ENCODE assay signal across 8 cellular contexts in genomic region chr5:172688735-172689572, GRCh38. TPM values are rescaled to one million over a fixed set of nuclear protein-coding genes. Genes with fewer than 3 reads are reported as not detected.
DNase-seq lines count a peak whose midpoint lies in the region; TF ChIP-seq lines count a peak whose summit lies in the region.

No MANE protein-coding gene starts in this region.

- no TSS peak for BruUV-seq in Caco-2 (replicated peaks; lab: Mats Ljungman, UMichigan)
- no TSS peak for BruUV-seq in mammary epithelial cell (replicated peaks; lab: Mats Ljungman, UMichigan)

- dilution Hi-C loops in mammary epithelial cell (cut with HindIII; ENCODE audit: low sequenced_read_pairs) = no loop called here

- peak overlapping the region; percentile 47 for H3K4me2 ChIP-seq in Loucy (ENCODE audit: low read depth, low read length, poor library complexity, severe bottlenecking)
- H3K4me2 ChIP-seq in mammary epithelial cell (ENCODE audit: insufficient read depth, low read depth, low read length) = no peak overlapping the region

- no peak for TF ChIP-seq POLR2A in ovary (IDR thresholded peaks at IDR 0.05)

- no peaks in the 10 kb centered on the region for H3K9me3 ChIP-seq in Caco-2
- no peaks in the 10 kb centered on the region for H3K9me3 ChIP-seq in Loucy (ENCODE audit: insufficient read depth, low read depth, low read length)
- H3K9me3 ChIP-seq in mammary epithelial cell (replicated peaks; ENCODE audit: insufficient read depth, low read length) = no peaks in the 10 kb centered on the region
- H3K9me3 ChIP-seq in ovary = no peaks in the 10 kb centered on the region
- H3K9me3 ChIP-seq in endodermal cell (ENCODE audit: control insufficient read depth, low read length) = no peaks in the 10 kb centered on the region

- H3K9me2 ChIP-seq in Loucy (replicated peaks; ENCODE audit: low read depth, low read length) = no peaks in the 10 kb centered on the region

- 83% methylated on average over 14 of the region's 16 CpGs for WGBS in mammary epithelial cell (ENCODE audit: low coverage, missing lambda C conversion rate)
- 56 to 59% (median 57%) methylated on average over 16 of the region's 16 CpGs for WGBS in ovary, 3 donors
- 91 to 92% methylated on average over 12 to 16 of the region's 16 CpGs for WGBS in endodermal cell (ENCODE audit: insufficient coverage in 1 of 2, insufficient read length in 1 of 2), 2 experiments

- H3K36me3 Mint-ChIP-seq in Caco-2 (ENCODE audit: insufficient read depth, unreplicated experiment) = peaks cover 10% of the 10 kb centered on the region
- no peaks in the 10 kb centered on the region for H3K36me3 Mint-ChIP-seq in endodermal cell (ENCODE audit: low read depth)

- H4K20me1 ChIP-seq in Loucy (ENCODE audit: insufficient read depth, low read length, poor library complexity, severe bottlenecking) (no peaks in the 10 kb centered on the region), mammary epithelial cell (ENCODE audit: insufficient read depth, low read length) (no peaks in the 10 kb centered on the region)

- H3F3A ChIP-seq in Loucy (ENCODE audit: low read depth) = no peaks in the 10 kb centered on the region

- TF ChIP-seq CTCF in Caco-2 (IDR thresholded peaks at IDR 0.05; ENCODE audit: insufficient read depth in 1 of 2, low read depth in 1 of 2, low read length in 1 of 2, severe bottlenecking in 1 of 2, unreplicated experiment in 1 of 2) (no peak), Loucy (conservative IDR thresholded peaks at IDR 0.05; ENCODE audit: low read length) (no peak), mammary epithelial cell (conservative IDR thresholded peaks at IDR 0.05 in 1 of 2, IDR thresholded peaks at IDR 0.05 in 1 of 2; ENCODE audit: extremely low read depth in 1 of 2, insufficient read depth in 1 of 2, low read depth in 1 of 2, low read length in 2 of 2) (no peak), ovary (IDR thresholded peaks at IDR 0.05) (no peak), dorsolateral prefrontal cortex (IDR thresholded peaks at IDR 0.05 in 54 of 56, conservative IDR thresholded peaks at IDR 0.05 in 2 of 56; ENCODE audit: low read depth in 1 of 56, partially characterized antibody in 56 of 56) (no peak), endodermal cell (conservative IDR thresholded peaks at IDR 0.05) (no peak)

- H3K27ac ChIP-seq in mammary epithelial cell (ENCODE audit: insufficient read depth, low read depth, low read length) = no peak overlapping the region
- peak overlapping the region in 1 of 2 donors; percentile 3 for H3K27ac ChIP-seq in ovary
- peak overlapping the region in 9 of 59 donors; percentile 5 to 39 (median 26) for H3K27ac ChIP-seq in dorsolateral prefrontal cortex
- H3K27ac ChIP-seq in endodermal cell (ENCODE audit: low read depth, low read length) = no peak overlapping the region

- H3K27me3 ChIP-seq in Caco-2 (replicated peaks; ENCODE audit: control insufficient read depth, insufficient read depth, low read length) (no peaks in the 10 kb centered on the region), Loucy (ENCODE audit: insufficient read depth, low read length, poor library complexity, severe bottlenecking) (no peaks in the 10 kb centered on the region), mammary epithelial cell (ENCODE audit: insufficient read depth, low read length) (no peaks in the 10 kb centered on the region), ovary (no peaks in the 10 kb centered on the region), dorsolateral prefrontal cortex (peaks cover 0 to 3% (median 0%) of the 10 kb centered on the region in 45 donors), endodermal cell (ENCODE audit: control insufficient read depth, insufficient read depth, low read length, poor library complexity, severe bottlenecking) (peaks cover 17% of the 10 kb centered on the region)

- TF ChIP-seq EP300 in ovary (IDR thresholded peaks at IDR 0.05) = no peak

- in situ Hi-C loops in mammary epithelial cell (cut with MboI; ENCODE audit: low sequenced_read_pairs in 2 of 2) = no loop called here

- H3K9ac ChIP-seq in Loucy (ENCODE audit: low read depth, low read length, poor library complexity, severe bottlenecking) = peak overlapping the region; percentile 65
- no peak overlapping the region for H3K9ac ChIP-seq in mammary epithelial cell (ENCODE audit: insufficient read depth, low read length)
- no peak overlapping the region for H3K9ac ChIP-seq in endodermal cell (ENCODE audit: extremely low read depth, low read length, poor library complexity, severe bottlenecking)

- H3K36me3 ChIP-seq in Caco-2 (ENCODE audit: control insufficient read depth, insufficient read depth, low read length) = no peaks in the 10 kb centered on the region
- no peaks in the 10 kb centered on the region for H3K36me3 ChIP-seq in Loucy (ENCODE audit: insufficient read depth, low read length)
- no peaks in the 10 kb centered on the region for H3K36me3 ChIP-seq in mammary epithelial cell (ENCODE audit: insufficient read depth, low read length)
- H3K36me3 ChIP-seq in ovary = no peaks in the 10 kb centered on the region
- H3K36me3 ChIP-seq in endodermal cell (ENCODE audit: control insufficient read depth, insufficient read depth, low read length) = no peaks in the 10 kb centered on the region

- CTCF ChIA-PET in Caco-2 (lab: Charles Lee) (no interaction called here), mammary epithelial cell (lab: Charles Lee; ENCODE audit: low non-redundant PET) (no interaction called here)

- H3K27me3 Mint-ChIP-seq in Caco-2 (ENCODE audit: insufficient read depth, unreplicated experiment) (no peaks in the 10 kb centered on the region), endodermal cell (ENCODE audit: insufficient read depth) (peaks cover 22% of the 10 kb centered on the region)

- peaks cover 36% of the 10 kb centered on the region for H3K4me1 Mint-ChIP-seq in Caco-2 (ENCODE audit: low read depth, unreplicated experiment)
- H3K4me1 Mint-ChIP-seq in endodermal cell = peaks cover 10% of the 10 kb centered on the region

- intact Hi-C loops in Caco-2 (cut with micrococcal nuclease; ENCODE audit: unreplicated experiment) (no loop called here), mammary epithelial cell (cut with micrococcal nuclease) (no loop called here), ovary (cut with DNase I) (no loop called here), dorsolateral prefrontal cortex (cut with DNase I) (no loop called here)

- peaks cover 42% of the 10 kb centered on the region for H3K4me1 ChIP-seq in Caco-2
- H3K4me1 ChIP-seq in Loucy (ENCODE audit: insufficient read depth, low read length, poor library complexity, severe bottlenecking) = peaks cover 19% of the 10 kb centered on the region
- H3K4me1 ChIP-seq in mammary epithelial cell (ENCODE audit: insufficient read depth, low read length) = no peaks in the 10 kb centered on the region
- H3K4me1 ChIP-seq in ovary (ENCODE audit: insufficient read depth) = peaks cover 12% of the 10 kb centered on the region
- H3K4me1 ChIP-seq in endodermal cell (ENCODE audit: control insufficient read depth, insufficient read depth, low read length) = peaks cover 7% of the 10 kb centered on the region

- H3K9me3 Mint-ChIP-seq in Caco-2 (ENCODE audit: unreplicated experiment) = no peaks in the 10 kb centered on the region
- H3K9me3 Mint-ChIP-seq in endodermal cell = no peaks in the 10 kb centered on the region

- DNase-seq in Caco-2 (peak in 1 of 2 experiments; percentile 43), mammary epithelial cell (peak; percentile 9), ovary (peak in 3 of 5 donors; percentile 44 to 66 (median 47)), dorsolateral prefrontal cortex (no peak), DMS79 (lab: John Stamatoyannopoulos, UW) (no peak), endodermal cell (no peak), NCI-H1436 treated with DMSO at 0.1 percent for 48 hours (lab: John Stamatoyannopoulos, UW) (no peak)

- H3K4me3 ChIP-seq in Caco-2 (ENCODE audit: low read depth, low read length) (no peak overlapping the region), Loucy (ENCODE audit: low read length, poor library complexity, severe bottlenecking) (peak overlapping the region; percentile 23), mammary epithelial cell (replicated peaks in 1 of 3; ENCODE audit: insufficient read depth in 1 of 3, low read depth in 2 of 3, low read length in 3 of 3) (no peak overlapping the region), ovary (no peak overlapping the region), dorsolateral prefrontal cortex (no peak overlapping the region), endodermal cell (ENCODE audit: low read length) (no peak overlapping the region)

- H3K79me2 ChIP-seq in Loucy (ENCODE audit: insufficient read depth, low read length) (no peaks in the 10 kb centered on the region), mammary epithelial cell (ENCODE audit: insufficient read depth, low read length) (no peaks in the 10 kb centered on the region)

- H2AFZ ChIP-seq in Loucy (ENCODE audit: low read length) (peak overlapping the region; percentile 48; the same call in 1 of the 2 replicates), mammary epithelial cell (ENCODE audit: low read depth, low read length) (no peak overlapping the region)

- H3K4me3 Mint-ChIP-seq in Caco-2 (ENCODE audit: unreplicated experiment) (no peak overlapping the region), endodermal cell (no peak overlapping the region)

- H3K27ac Mint-ChIP-seq in Caco-2 (ENCODE audit: unreplicated experiment) = peak overlapping the region; percentile 69
- no peak overlapping the region for H3K27ac Mint-ChIP-seq in endodermal cell

- POLR2A ChIA-PET in Caco-2 (lab: Charles Lee) = no interaction called here

RNA-seq across cellular contexts. Expression of gene NEURL1B, which starts 47.9 kb away (rescaled TPM):
- 6.0 and 7.6 TPM in 2 replicates for total RNA-seq in Caco-2 (2022)
- total RNA-seq in mammary epithelial cell = 1 to 10 TPM in 1 of 2 donors, under 1 TPM in 1; 0.50 to 2.9 TPM
- polyA plus RNA-seq in mammary epithelial cell = 1.5 TPM
- polyA minus RNA-seq in mammary epithelial cell = 0.36 TPM
- 10 to 100 TPM; 15.0 to 75.1 (median 36.3) TPM for total RNA-seq in ovary
- polyA plus RNA-seq in ovary = 10 to 100 TPM; 24.2 to 39.0 TPM
- 10 to 100 TPM in 115 of 120 experiments, 1 to 10 TPM in 5; 8.3 to 21.9 (median 13.9) TPM for total RNA-seq in dorsolateral prefrontal cortex
- 1 to 10 TPM; 4.9 to 6.3 TPM for total RNA-seq in endodermal cell
- 10.1 TPM for polyA plus RNA-seq in endodermal cell (2013, experiment 1 of 2)
- polyA plus RNA-seq in endodermal cell (2013, experiment 2 of 2) = 11.1 TPM

Comparison
In these comparisons a context has a peak if more than half of its experiments do, and no peak if none do; other contexts are left out.
1. DNase-seq: peak in mammary epithelial cell (single experiment) and ovary (3 of 5); none in dorsolateral prefrontal cortex (0 of 10), DMS79 (single experiment), endodermal cell (single experiment) and NCI-H1436 treated with DMSO at 0.1 percent for 48 hours (single experiment).